Comparison of ENCODE assay signal across 1 cellular context in genomic region chr16:89657442-89658220, GRCh38.
TF ChIP-seq lines count a peak whose summit lies in the region.

TSS of gene CHMP1A (minus strand) at chr16:89657708. CDS start at chr16:89657588, 120 bp downstream.
TSS of gene SPATA33 (plus strand) at chr16:89657836. CDS start at chr16:89657912, 76 bp downstream.

TF ChIP-seq in HepG2, 621 proteins besides CTCF, POLR2A, EP300 and RAD21 (continued from another document and continues in another):
- TF ChIP-seq ZNF280D (CRISPR knock-in tag; IDR thresholded peaks at IDR 0.05): no peak
- no peak for TF ChIP-seq ZBTB49 (CRISPR knock-in tag; IDR thresholded peaks at IDR 0.05; ENCODE audit: borderline replicate concordance)
- TF ChIP-seq MXD3 (CRISPR knock-in tag; IDR thresholded peaks at IDR 0.05): peak; percentile 86
- TF ChIP-seq ZBTB40 (IDR thresholded peaks at IDR 0.05): peak; percentile 80
- peak; percentile 30; the same call in 1 of the 2 replicates for TF ChIP-seq ZBTB40 (CRISPR knock-in tag; IDR thresholded peaks at IDR 0.05)
- 0 out of 2 replicates have a peak, but pooled peaks have one; percentile 28 for TF ChIP-seq ZNF776 (CRISPR knock-in tag; IDR thresholded peaks at IDR 0.05)
- 0 out of 2 replicates have a peak, but pooled peaks have one; percentile 16 for TF ChIP-seq TOE1 (CRISPR knock-in tag; IDR thresholded peaks at IDR 0.05)
- TF ChIP-seq TAF15 (IDR thresholded peaks at IDR 0.05; ENCODE audit: low read depth, low read length, poor library complexity, severe bottlenecking): peak; percentile 45
- TF ChIP-seq GATAD2A (CRISPR knock-in tag; IDR thresholded peaks at IDR 0.05): no peak; the same call in 1 of the 2 replicates
- TF ChIP-seq ZNF335 (CRISPR knock-in tag; IDR thresholded peaks at IDR 0.05): peak; percentile 49
- TF ChIP-seq ZNF678 (CRISPR knock-in tag; IDR thresholded peaks at IDR 0.05): 0 out of 2 replicates have a peak, but pooled peaks have one; percentile 24
- TF ChIP-seq EED (CRISPR knock-in tag; IDR thresholded peaks at IDR 0.05): no peak; the same call in none of the 2 replicates
- TF ChIP-seq ZBTB25 (CRISPR knock-in tag; IDR thresholded peaks at IDR 0.05): peak; percentile 69; the same call in 1 of the 2 replicates
- peak; percentile 33; the same call in 1 of the 2 replicates for TF ChIP-seq FOSL2 (CRISPR knock-in tag; IDR thresholded peaks at IDR 0.05)
- no peak for TF ChIP-seq MBNL3 (CRISPR knock-in tag; conservative IDR thresholded peaks at IDR 0.05)
- 0 out of 2 replicates have a peak, but pooled peaks have one; percentile 10 for TF ChIP-seq ZNF878 (CRISPR knock-in tag; IDR thresholded peaks at IDR 0.05)
- peak; percentile 67 for TF ChIP-seq MYC (CRISPR knock-in tag; IDR thresholded peaks at IDR 0.05; ENCODE audit: borderline replicate concordance)
- peak; percentile 73; the same call in 1 of the 2 replicates for TF ChIP-seq ZZZ3 (CRISPR knock-in tag; IDR thresholded peaks at IDR 0.05; ENCODE audit: borderline replicate concordance)
- TF ChIP-seq SIN3A (IDR thresholded peaks at IDR 0.05; ENCODE audit: borderline replicate concordance, low read depth, low read length): peak; percentile 85; the same call in 1 of the 2 replicates
- TF ChIP-seq PPARG (CRISPR knock-in tag; conservative IDR thresholded peaks at IDR 0.05): 0 out of 2 replicates have a peak, but pooled peaks have one; percentile 22
- peak; percentile 81 for TF ChIP-seq ZNF205 (CRISPR knock-in tag; IDR thresholded peaks at IDR 0.05)
- no peak; the same call in 1 of the 2 replicates for TF ChIP-seq ZBTB44 (CRISPR knock-in tag; IDR thresholded peaks at IDR 0.05)
- TF ChIP-seq ZBTB14 (CRISPR knock-in tag; IDR thresholded peaks at IDR 0.05): peak; percentile 65; the same call in 1 of the 2 replicates
- peak; percentile 91 for TF ChIP-seq AKAP8 (CRISPR knock-in tag; IDR thresholded peaks at IDR 0.05)
- TF ChIP-seq ZNF264 (CRISPR knock-in tag; IDR thresholded peaks at IDR 0.05): no peak
- no peak for TF ChIP-seq HHEX (CRISPR knock-in tag; IDR thresholded peaks at IDR 0.05)
- 0 out of 2 replicates have a peak, but pooled peaks have one; percentile 40 for TF ChIP-seq ZSCAN22 (CRISPR knock-in tag; IDR thresholded peaks at IDR 0.05)
- 0 out of 2 replicates have a peak, but pooled peaks have one; percentile 18 for TF ChIP-seq ZFP82 (CRISPR knock-in tag; IDR thresholded peaks at IDR 0.05; ENCODE audit: borderline replicate concordance)
- TF ChIP-seq ZNF598 (CRISPR knock-in tag; IDR thresholded peaks at IDR 0.05; ENCODE audit: borderline replicate concordance): no peak
- 0 out of 2 replicates have a peak, but pooled peaks have one; percentile 35 for TF ChIP-seq AKNA (CRISPR knock-in tag; IDR thresholded peaks at IDR 0.05; ENCODE audit: borderline replicate concordance)
